In the genomic region with DNA sequence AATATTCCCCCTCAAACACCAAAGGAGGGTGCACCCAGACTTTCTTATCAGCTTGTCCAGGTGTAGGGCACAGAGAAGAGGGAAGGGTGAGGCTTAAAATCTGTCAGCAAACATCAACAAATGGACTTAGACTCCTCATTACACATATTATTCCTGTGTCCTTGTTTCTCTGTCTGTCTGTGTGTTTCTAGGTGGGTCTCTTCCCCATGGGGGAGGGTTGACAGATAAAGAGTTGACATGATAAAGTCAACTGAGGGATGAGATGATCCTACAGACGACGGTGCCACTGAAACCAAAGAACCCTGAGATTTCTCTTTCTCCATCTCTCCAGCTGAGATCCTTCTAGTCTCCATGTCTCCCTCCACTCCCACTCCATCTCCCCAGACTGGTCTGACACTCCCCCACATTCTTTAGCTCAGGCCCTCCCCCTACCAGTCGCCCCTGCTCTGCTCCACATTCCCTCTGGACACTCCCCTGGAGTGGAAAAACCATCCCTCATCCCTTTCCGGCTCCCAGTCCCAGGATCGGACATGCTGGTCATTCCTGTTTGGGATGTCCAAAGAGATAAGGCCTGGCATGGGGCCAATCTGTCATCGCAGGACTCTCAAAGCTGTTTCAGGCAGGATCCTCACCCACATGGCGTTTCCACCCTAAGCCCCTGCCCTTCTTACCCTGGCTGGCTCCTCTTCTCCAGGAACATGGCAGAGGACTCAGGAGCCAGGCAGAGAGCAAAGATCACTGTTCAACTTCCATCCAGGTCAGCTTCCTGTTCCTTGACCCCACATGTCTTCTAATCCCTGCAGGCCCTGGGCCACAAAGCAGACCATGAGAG, we compare ENCODE assay signal across 2 cellular contexts.
TF ChIP-seq lines count a peak whose summit lies in the region.

No MANE protein-coding gene starts in this region.

TF ChIP-seq in Ishikawa, 13 proteins besides CTCF, POLR2A, EP300 and RAD21:
- TF ChIP-seq CEBPB (IDR thresholded peaks at IDR 0.05): no peak
- TF ChIP-seq TCF12 (IDR thresholded peaks at IDR 0.05; ENCODE audit: low read depth): peak; percentile 37; the same call in 1 of the 2 replicates
- TF ChIP-seq NFIC (IDR thresholded peaks at IDR 0.05): peak; percentile 74
- TF ChIP-seq EGR1 (IDR thresholded peaks at IDR 0.05): no peak
- TF ChIP-seq ZBTB7A (IDR thresholded peaks at IDR 0.05; ENCODE audit: low read depth): 0 out of 2 replicates have a peak, but pooled peaks have one; percentile 44
TF ChIP-seq in Ishikawa: peak in this region for 3.

TF ChIP-seq in K562, 482 proteins besides CTCF, POLR2A, EP300 and RAD21 (continues in another document):
- TF ChIP-seq TAL1 (IDR thresholded peaks at IDR 0.05): no peak
- no peak for TF ChIP-seq ZNF444 (CRISPR knock-in tag; IDR thresholded peaks at IDR 0.05)
- TF ChIP-seq MCM5 (IDR thresholded peaks at IDR 0.05; ENCODE audit: low read depth): no peak
- TF ChIP-seq, protein P1, sequence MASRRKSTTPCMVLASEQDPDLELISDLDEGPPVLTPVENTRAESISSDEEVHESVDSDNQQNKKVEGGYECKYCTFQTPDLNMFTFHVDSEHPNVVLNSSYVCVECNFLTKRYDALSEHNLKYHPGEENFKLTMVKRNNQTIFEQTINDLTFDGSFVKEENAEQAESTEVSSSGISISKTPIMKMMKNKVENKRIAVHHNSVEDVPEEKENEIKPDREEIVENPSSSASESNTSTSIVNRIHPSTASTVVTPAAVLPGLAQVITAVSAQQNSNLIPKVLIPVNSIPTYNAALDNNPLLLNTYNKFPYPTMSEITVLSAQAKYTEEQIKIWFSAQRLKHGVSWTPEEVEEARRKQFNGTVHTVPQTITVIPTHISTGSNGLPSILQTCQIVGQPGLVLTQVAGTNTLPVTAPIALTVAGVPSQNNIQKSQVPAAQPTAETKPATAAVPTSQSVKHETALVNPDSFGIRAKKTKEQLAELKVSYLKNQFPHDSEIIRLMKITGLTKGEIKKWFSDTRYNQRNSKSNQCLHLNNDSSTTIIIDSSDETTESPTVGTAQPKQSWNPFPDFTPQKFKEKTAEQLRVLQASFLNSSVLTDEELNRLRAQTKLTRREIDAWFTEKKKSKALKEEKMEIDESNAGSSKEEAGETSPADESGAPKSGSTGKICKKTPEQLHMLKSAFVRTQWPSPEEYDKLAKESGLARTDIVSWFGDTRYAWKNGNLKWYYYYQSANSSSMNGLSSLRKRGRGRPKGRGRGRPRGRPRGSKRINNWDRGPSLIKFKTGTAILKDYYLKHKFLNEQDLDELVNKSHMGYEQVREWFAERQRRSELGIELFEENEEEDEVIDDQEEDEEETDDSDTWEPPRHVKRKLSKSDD (conservative IDR thresholded peaks at IDR 0.05; ENCODE audit: low read length): no peak
- TF ChIP-seq, protein P2, sequence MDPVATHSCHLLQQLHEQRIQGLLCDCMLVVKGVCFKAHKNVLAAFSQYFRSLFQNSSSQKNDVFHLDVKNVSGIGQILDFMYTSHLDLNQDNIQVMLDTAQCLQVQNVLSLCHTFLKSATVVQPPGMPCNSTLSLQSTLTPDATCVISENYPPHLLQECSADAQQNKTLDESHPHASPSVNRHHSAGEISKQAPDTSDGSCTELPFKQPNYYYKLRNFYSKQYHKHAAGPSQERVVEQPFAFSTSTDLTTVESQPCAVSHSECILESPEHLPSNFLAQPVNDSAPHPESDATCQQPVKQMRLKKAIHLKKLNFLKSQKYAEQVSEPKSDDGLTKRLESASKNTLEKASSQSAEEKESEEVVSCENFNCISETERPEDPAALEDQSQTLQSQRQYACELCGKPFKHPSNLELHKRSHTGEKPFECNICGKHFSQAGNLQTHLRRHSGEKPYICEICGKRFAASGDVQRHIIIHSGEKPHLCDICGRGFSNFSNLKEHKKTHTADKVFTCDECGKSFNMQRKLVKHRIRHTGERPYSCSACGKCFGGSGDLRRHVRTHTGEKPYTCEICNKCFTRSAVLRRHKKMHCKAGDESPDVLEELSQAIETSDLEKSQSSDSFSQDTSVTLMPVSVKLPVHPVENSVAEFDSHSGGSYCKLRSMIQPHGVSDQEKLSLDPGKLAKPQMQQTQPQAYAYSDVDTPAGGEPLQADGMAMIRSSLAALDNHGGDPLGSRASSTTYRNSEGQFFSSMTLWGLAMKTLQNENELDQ (CRISPR knock-in tag; IDR thresholded peaks at IDR 0.05; ENCODE audit: borderline replicate concordance): no peak
- TF ChIP-seq DNMT1 (IDR thresholded peaks at IDR 0.05): no peak
- TF ChIP-seq, protein P3, sequence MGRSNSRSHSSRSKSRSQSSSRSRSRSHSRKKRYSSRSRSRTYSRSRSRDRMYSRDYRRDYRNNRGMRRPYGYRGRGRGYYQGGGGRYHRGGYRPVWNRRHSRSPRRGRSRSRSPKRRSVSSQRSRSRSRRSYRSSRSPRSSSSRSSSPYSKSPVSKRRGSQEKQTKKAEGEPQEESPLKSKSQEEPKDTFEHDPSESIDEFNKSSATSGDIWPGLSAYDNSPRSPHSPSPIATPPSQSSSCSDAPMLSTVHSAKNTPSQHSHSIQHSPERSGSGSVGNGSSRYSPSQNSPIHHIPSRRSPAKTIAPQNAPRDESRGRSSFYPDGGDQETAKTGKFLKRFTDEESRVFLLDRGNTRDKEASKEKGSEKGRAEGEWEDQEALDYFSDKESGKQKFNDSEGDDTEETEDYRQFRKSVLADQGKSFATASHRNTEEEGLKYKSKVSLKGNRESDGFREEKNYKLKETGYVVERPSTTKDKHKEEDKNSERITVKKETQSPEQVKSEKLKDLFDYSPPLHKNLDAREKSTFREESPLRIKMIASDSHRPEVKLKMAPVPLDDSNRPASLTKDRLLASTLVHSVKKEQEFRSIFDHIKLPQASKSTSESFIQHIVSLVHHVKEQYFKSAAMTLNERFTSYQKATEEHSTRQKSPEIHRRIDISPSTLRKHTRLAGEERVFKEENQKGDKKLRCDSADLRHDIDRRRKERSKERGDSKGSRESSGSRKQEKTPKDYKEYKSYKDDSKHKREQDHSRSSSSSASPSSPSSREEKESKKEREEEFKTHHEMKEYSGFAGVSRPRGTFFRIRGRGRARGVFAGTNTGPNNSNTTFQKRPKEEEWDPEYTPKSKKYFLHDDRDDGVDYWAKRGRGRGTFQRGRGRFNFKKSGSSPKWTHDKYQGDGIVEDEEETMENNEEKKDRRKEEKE (IDR thresholded peaks at IDR 0.05; ENCODE audit: borderline replicate concordance in 1 of 2, control insufficient read depth in 1 of 2, low read depth in 2 of 2, low read length in 1 of 2): no peak
- 0 out of 2 replicates have a peak, but pooled peaks have one; percentile 22 for TF ChIP-seq FOSL1 (tag; conservative IDR thresholded peaks at IDR 0.05)
- TF ChIP-seq, protein P4, sequence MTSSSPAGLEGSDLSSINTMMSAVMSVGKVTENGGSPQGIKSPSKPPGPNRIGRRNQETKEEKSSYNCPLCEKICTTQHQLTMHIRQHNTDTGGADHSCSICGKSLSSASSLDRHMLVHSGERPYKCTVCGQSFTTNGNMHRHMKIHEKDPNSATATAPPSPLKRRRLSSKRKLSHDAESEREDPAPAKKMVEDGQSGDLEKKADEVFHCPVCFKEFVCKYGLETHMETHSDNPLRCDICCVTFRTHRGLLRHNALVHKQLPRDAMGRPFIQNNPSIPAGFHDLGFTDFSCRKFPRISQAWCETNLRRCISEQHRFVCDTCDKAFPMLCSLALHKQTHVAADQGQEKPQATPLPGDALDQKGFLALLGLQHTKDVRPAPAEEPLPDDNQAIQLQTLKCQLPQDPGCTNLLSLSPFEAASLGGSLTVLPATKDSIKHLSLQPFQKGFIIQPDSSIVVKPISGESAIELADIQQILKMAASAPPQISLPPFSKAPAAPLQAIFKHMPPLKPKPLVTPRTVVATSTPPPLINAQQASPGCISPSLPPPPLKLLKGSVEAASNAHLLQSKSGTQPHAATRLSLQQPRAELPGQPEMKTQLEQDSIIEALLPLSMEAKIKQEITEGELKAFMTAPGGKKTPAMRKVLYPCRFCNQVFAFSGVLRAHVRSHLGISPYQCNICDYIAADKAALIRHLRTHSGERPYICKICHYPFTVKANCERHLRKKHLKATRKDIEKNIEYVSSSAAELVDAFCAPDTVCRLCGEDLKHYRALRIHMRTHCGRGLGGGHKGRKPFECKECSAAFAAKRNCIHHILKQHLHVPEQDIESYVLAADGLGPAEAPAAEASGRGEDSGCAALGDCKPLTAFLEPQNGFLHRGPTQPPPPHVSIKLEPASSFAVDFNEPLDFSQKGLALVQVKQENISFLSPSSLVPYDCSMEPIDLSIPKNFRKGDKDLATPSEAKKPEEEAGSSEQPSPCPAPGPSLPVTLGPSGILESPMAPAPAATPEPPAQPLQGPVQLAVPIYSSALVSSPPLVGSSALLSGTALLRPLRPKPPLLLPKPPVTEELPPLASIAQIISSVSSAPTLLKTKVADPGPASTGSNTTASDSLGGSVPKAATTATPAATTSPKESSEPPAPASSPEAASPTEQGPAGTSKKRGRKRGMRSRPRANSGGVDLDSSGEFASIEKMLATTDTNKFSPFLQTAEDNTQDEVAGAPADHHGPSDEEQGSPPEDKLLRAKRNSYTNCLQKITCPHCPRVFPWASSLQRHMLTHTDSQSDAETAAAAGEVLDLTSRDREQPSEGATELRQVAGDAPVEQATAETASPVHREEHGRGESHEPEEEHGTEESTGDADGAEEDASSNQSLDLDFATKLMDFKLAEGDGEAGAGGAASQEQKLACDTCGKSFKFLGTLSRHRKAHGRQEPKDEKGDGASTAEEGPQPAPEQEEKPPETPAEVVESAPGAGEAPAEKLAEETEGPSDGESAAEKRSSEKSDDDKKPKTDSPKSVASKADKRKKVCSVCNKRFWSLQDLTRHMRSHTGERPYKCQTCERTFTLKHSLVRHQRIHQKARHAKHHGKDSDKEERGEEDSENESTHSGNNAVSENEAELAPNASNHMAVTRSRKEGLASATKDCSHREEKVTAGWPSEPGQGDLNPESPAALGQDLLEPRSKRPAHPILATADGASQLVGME (CRISPR knock-in tag; IDR thresholded peaks at IDR 0.05): no peak
- no peak for TF ChIP-seq ZNF3 (CRISPR knock-in tag; IDR thresholded peaks at IDR 0.05)
- peak; percentile 37 for TF ChIP-seq SMAD1 (IDR thresholded peaks at IDR 0.05; ENCODE audit: low read depth, low read length, partially characterized antibody)
- TF ChIP-seq MEIS2 (IDR thresholded peaks at IDR 0.05; ENCODE audit: partially characterized antibody): peak; percentile 13
- TF ChIP-seq CHCHD3 (CRISPR knock-in tag; IDR thresholded peaks at IDR 0.05): no peak
- TF ChIP-seq, protein P5, sequence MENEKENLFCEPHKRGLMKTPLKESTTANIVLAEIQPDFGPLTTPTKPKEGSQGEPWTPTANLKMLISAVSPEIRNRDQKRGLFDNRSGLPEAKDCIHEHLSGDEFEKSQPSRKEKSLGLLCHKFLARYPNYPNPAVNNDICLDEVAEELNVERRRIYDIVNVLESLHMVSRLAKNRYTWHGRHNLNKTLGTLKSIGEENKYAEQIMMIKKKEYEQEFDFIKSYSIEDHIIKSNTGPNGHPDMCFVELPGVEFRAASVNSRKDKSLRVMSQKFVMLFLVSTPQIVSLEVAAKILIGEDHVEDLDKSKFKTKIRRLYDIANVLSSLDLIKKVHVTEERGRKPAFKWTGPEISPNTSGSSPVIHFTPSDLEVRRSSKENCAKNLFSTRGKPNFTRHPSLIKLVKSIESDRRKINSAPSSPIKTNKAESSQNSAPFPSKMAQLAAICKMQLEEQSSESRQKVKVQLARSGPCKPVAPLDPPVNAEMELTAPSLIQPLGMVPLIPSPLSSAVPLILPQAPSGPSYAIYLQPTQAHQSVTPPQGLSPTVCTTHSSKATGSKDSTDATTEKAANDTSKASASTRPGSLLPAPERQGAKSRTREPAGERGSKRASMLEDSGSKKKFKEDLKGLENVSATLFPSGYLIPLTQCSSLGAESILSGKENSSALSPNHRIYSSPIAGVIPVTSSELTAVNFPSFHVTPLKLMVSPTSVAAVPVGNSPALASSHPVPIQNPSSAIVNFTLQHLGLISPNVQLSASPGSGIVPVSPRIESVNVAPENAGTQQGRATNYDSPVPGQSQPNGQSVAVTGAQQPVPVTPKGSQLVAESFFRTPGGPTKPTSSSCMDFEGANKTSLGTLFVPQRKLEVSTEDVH (IDR thresholded peaks at IDR 0.05; ENCODE audit: low read depth, partially characterized antibody): no peak
- no peak for TF ChIP-seq PPARD (CRISPR knock-in tag; IDR thresholded peaks at IDR 0.05)
- TF ChIP-seq BRD4 (IDR thresholded peaks at IDR 0.05): no peak
- no peak for TF ChIP-seq ATF1 (CRISPR knock-in tag; IDR thresholded peaks at IDR 0.05)
- TF ChIP-seq ATF1 (tag; IDR thresholded peaks at IDR 0.05): no peak
- no peak for TF ChIP-seq ZNF121 (CRISPR knock-in tag; conservative IDR thresholded peaks at IDR 0.05)
- no peak for TF ChIP-seq GTF2A2 (tag; IDR thresholded peaks at IDR 0.05)
- TF ChIP-seq NFIC (IDR thresholded peaks at IDR 0.05): peak; percentile 95
- TF ChIP-seq, protein P6, sequence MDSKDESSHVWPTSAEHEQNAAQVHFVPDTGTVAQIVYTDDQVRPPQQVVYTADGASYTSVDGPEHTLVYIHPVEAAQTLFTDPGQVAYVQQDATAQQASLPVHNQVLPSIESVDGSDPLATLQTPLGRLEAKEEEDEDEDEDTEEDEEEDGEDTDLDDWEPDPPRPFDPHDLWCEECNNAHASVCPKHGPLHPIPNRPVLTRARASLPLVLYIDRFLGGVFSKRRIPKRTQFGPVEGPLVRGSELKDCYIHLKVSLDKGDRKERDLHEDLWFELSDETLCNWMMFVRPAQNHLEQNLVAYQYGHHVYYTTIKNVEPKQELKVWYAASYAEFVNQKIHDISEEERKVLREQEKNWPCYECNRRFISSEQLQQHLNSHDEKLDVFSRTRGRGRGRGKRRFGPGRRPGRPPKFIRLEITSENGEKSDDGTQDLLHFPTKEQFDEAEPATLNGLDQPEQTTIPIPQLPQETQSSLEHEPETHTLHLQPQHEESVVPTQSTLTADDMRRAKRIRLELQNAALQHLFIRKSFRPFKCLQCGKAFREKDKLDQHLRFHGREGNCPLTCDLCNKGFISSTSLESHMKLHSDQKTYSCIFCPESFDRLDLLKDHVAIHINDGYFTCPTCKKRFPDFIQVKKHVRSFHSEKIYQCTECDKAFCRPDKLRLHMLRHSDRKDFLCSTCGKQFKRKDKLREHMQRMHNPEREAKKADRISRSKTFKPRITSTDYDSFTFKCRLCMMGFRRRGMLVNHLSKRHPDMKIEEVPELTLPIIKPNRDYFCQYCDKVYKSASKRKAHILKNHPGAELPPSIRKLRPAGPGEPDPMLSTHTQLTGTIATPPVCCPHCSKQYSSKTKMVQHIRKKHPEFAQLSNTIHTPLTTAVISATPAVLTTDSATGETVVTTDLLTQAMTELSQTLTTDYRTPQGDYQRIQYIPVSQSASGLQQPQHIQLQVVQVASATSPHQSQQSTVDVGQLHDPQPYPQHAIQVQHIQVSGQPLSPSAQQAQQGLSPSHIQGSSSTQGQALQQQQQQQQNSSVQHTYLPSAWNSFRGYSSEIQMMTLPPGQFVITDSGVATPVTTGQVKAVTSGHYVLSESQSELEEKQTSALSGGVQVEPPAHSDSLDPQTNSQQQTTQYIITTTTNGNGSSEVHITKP (IDR thresholded peaks at IDR 0.05; ENCODE audit: partially characterized antibody): no peak
- TF ChIP-seq, protein P7, sequence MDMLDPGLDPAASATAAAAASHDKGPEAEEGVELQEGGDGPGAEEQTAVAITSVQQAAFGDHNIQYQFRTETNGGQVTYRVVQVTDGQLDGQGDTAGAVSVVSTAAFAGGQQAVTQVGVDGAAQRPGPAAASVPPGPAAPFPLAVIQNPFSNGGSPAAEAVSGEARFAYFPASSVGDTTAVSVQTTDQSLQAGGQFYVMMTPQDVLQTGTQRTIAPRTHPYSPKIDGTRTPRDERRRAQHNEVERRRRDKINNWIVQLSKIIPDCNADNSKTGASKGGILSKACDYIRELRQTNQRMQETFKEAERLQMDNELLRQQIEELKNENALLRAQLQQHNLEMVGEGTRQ (CRISPR knock-in tag; IDR thresholded peaks at IDR 0.05): no peak
- TF ChIP-seq ILF3 (IDR thresholded peaks at IDR 0.05; ENCODE audit: borderline replicate concordance): no peak
- TF ChIP-seq ZNF263 (CRISPR knock-in tag; IDR thresholded peaks at IDR 0.05; ENCODE audit: borderline replicate concordance): peak; percentile 19; the same call in 1 of the 2 replicates
- no peak for TF ChIP-seq SIRT6 (IDR thresholded peaks at IDR 0.05; ENCODE audit: low read depth, low read length)
- no peak for TF ChIP-seq FUS (optimal IDR thresholded peaks at IDR 0.05; ENCODE audit: low read depth, low read length)
- no peak for TF ChIP-seq ZNF133 (CRISPR knock-in tag; IDR thresholded peaks at IDR 0.05)
- 0 out of 2 replicates have a peak, but pooled peaks have one; percentile 17 for TF ChIP-seq EGR1 (conservative IDR thresholded peaks at IDR 0.05)
- no peak for TF ChIP-seq RBM39 (optimal IDR thresholded peaks at IDR 0.05; ENCODE audit: low read depth, low read length)
- TF ChIP-seq KDM1A (IDR thresholded peaks at IDR 0.05): no peak
